1 cellular context compared by ENCODE assay signal in the genomic region with DNA sequence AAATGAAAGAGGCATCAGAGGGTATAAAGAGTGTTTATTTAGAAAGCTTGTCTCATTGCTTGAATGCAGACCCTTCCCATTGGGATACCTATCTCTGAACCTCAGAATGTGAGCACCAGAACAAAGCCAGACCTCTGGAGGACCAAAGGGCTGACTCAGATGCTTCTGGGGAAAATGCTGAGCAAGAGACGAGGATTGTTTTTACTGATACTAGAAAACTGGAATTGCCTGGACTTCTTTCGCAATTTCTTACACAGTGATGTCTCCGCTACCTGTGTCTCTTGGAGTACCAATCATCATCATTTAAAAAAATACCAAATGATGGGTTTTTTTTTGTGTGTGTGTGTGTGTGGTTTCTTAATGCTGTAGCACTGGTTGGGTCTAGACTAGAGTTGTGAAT.
TF ChIP-seq lines count a peak whose summit lies in the region.

No MANE protein-coding gene starts in this region.

TF ChIP-seq in K562, 482 proteins besides CTCF, POLR2A, EP300 and RAD21 (continued from another document):
- TF ChIP-seq, protein P1, sequence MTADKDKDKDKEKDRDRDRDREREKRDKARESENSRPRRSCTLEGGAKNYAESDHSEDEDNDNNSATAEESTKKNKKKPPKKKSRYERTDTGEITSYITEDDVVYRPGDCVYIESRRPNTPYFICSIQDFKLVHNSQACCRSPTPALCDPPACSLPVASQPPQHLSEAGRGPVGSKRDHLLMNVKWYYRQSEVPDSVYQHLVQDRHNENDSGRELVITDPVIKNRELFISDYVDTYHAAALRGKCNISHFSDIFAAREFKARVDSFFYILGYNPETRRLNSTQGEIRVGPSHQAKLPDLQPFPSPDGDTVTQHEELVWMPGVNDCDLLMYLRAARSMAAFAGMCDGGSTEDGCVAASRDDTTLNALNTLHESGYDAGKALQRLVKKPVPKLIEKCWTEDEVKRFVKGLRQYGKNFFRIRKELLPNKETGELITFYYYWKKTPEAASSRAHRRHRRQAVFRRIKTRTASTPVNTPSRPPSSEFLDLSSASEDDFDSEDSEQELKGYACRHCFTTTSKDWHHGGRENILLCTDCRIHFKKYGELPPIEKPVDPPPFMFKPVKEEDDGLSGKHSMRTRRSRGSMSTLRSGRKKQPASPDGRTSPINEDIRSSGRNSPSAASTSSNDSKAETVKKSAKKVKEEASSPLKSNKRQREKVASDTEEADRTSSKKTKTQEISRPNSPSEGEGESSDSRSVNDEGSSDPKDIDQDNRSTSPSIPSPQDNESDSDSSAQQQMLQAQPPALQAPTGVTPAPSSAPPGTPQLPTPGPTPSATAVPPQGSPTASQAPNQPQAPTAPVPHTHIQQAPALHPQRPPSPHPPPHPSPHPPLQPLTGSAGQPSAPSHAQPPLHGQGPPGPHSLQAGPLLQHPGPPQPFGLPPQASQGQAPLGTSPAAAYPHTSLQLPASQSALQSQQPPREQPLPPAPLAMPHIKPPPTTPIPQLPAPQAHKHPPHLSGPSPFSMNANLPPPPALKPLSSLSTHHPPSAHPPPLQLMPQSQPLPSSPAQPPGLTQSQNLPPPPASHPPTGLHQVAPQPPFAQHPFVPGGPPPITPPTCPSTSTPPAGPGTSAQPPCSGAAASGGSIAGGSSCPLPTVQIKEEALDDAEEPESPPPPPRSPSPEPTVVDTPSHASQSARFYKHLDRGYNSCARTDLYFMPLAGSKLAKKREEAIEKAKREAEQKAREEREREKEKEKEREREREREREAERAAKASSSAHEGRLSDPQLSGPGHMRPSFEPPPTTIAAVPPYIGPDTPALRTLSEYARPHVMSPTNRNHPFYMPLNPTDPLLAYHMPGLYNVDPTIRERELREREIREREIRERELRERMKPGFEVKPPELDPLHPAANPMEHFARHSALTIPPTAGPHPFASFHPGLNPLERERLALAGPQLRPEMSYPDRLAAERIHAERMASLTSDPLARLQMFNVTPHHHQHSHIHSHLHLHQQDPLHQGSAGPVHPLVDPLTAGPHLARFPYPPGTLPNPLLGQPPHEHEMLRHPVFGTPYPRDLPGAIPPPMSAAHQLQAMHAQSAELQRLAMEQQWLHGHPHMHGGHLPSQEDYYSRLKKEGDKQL (CRISPR knock-in tag; IDR thresholded peaks at IDR 0.05; ENCODE audit: borderline replicate concordance) = no peak
